8 cellular contexts compared by ENCODE assay signal in genomic region chr6:142945071-142945445, GRCh38. TPM values are rescaled to one million over a fixed set of nuclear protein-coding genes. Genes with fewer than 3 reads are reported as not detected.
A peak's percentile ranks its signal among the peaks of the same experiment; 100 is the strongest.
DNase-seq lines count a peak whose midpoint lies in the region; ATAC-seq and TF ChIP-seq lines count a peak whose summit lies in the region.

Gene HIVEP2 (minus strand): TSS chr6:142945176. CDS start chr6:142774738, 170,438 bp downstream.

- peak within 1 kb of the TSS; percentile 96 for H3K4me3 Mint-ChIP-seq in activated CD4-positive, alpha-beta T cell treated with anti-CD3 and anti-CD28 coated beads for 36 hours

- POLR2A ChIA-PET in HEK293 (lab: Yijun Ruan, JAX): interaction anchor here (0.8 to 1.4 kb wide), 4 partner anchors 18 to 482 kb away, joined by 3 to 5 read pairs (median 4); no protein-coding TSS in a partner anchor
- POLR2A ChIA-PET in activated CD4-positive, alpha-beta T cell treated with anti-CD3 and anti-CD28 coated beads for 36 hours (lab: Charles Lee): interaction anchor here (0.8 to 2.3 kb wide), 5 partner anchors 18 to 102 kb away, joined by 3 to 17 read pairs (median 3); no protein-coding TSS in a partner anchor

- H3K27ac ChIP-seq in HEK293 (ENCODE audit: extremely low read depth, low read depth, low read length) (peak within 1 kb of the TSS; percentile 97), layer of hippocampus (ENCODE audit: low read depth, low read length) (peak within 1 kb of the TSS; percentile 95)

- H3K4me1 Mint-ChIP-seq in activated CD4-positive, alpha-beta T cell treated with anti-CD3 and anti-CD28 coated beads for 36 hours: peaks cover 39% of the 10 kb centered on the region

- no peak for TF ChIP-seq CTCF in HEK293 (tag by site-specific recombination; IDR thresholded peaks at IDR 0.05)

- peak within 1 kb of the TSS; percentile 100 for H3K27ac Mint-ChIP-seq in activated CD4-positive, alpha-beta T cell treated with anti-CD3 and anti-CD28 coated beads for 36 hours

- intact Hi-C loops in activated CD4-positive, alpha-beta T cell treated with anti-CD3 and anti-CD28 coated beads for 36 hours (cut with DNase I, micrococcal nuclease): loop anchor here (1.0 to 10.0 kb wide), 8 partner anchors 42 to 1210 kb away; partner anchors contain the start of gene STX11 (in 1 of the 2)

- ATAC-seq in activated CD4-positive, alpha-beta T cell treated with anti-CD3 and anti-CD28 coated beads for 36 hours: peak; percentile 39

- H3K27me3 ChIP-seq in layer of hippocampus (ENCODE audit: control insufficient read depth, insufficient read depth, low read length): no peaks in the 10 kb centered on the region

- DNase-seq in GM03348 (ENCODE audit: low spot score) (peak; percentile 82), NCI-H2171 treated with DMSO at 0.1 percent for 48 hours (lab: John Stamatoyannopoulos, UW) (peak; percentile 66), cerebellum (ENCODE audit: low spot score) (peak; percentile 68), cortex of kidney (lab: John Stamatoyannopoulos, UW) (no peak)
- DNase-seq in activated CD4-positive, alpha-beta T cell treated with anti-CD3 and anti-CD28 coated beads for 36 hours: peak; percentile 95
- DNase-seq in stimulated activated CD4-positive, alpha-beta T cell treated with anti-CD3 and anti-CD28 coated beads, Interleukin-2, amount 100 ng/mL, for 24 hours: peak; percentile 91

- peaks cover 8% of the 10 kb centered on the region for H3K36me3 Mint-ChIP-seq in activated CD4-positive, alpha-beta T cell treated with anti-CD3 and anti-CD28 coated beads for 36 hours (ENCODE audit: low read depth)

- peak within 1 kb of the TSS; percentile 78 for H3K4me3 ChIP-seq in HEK293 (ENCODE audit: low read depth, low read length)

- no peaks in the 10 kb centered on the region for H3K9me3 ChIP-seq in HEK293 (ENCODE audit: control insufficient read depth, insufficient read depth, low read depth, low read length)

- CTCF ChIA-PET in HEK293 (lab: Yijun Ruan, JAX): interaction anchor here (0.6 to 0.7 kb wide), 2 partner anchors 19 to 535 kb away, joined by 3 read pairs; no protein-coding TSS in a partner anchor
- CTCF ChIA-PET in activated CD4-positive, alpha-beta T cell treated with anti-CD3 and anti-CD28 coated beads for 36 hours (lab: Charles Lee): interaction anchor here (1.4 kb wide), 1 partner anchor 108 kb away, joined by 3 read pairs; no protein-coding TSS in a partner anchor

- no peaks in the 10 kb centered on the region for H3K9me3 Mint-ChIP-seq in activated CD4-positive, alpha-beta T cell treated with anti-CD3 and anti-CD28 coated beads for 36 hours (ENCODE audit: low read depth)

- H3K27me3 Mint-ChIP-seq in activated CD4-positive, alpha-beta T cell treated with anti-CD3 and anti-CD28 coated beads for 36 hours: no peaks in the 10 kb centered on the region

- no peaks in the 10 kb centered on the region for H3K36me3 ChIP-seq in HEK293 (ENCODE audit: control insufficient read depth in 2 of 2, insufficient read depth in 1 of 2, low read length in 2 of 2)

- H3K4me1 ChIP-seq in HEK293 (ENCODE audit: control insufficient read depth, insufficient read depth, low read length): peaks cover 17% of the 10 kb centered on the region

TF ChIP-seq in HEK293, 187 proteins besides CTCF, POLR2A, EP300 and RAD21:
- TF ChIP-seq ZSCAN30 (tag by site-specific recombination; IDR thresholded peaks at IDR 0.05) (peak; percentile 66; the same call in 1 of the 2 replicates), ZBTB26 (tag by site-specific recombination; optimal IDR thresholded peaks at IDR 0.05) (peak; percentile 56), GLIS1 (tag by site-specific recombination; IDR thresholded peaks at IDR 0.05) (peak; percentile 36; the same call in 1 of the 2 replicates), ZNF777 (tag by site-specific recombination; IDR thresholded peaks at IDR 0.05; ENCODE audit: borderline replicate concordance) (no peak), ZNF426 (tag by site-specific recombination; IDR thresholded peaks at IDR 0.05) (no peak), ZNF292 (tag by site-specific recombination; IDR thresholded peaks at IDR 0.05; ENCODE audit: borderline replicate concordance, low read depth) (no peak), ZBTB6 (tag by site-specific recombination; IDR thresholded peaks at IDR 0.05) (peak; percentile 44; the same call in 1 of the 2 replicates), ZBTB44 (tag by site-specific recombination; IDR thresholded peaks at IDR 0.05) (0 out of 2 replicates have a peak, but pooled peaks have one; percentile 39)
- TF ChIP-seq, protein P1, sequence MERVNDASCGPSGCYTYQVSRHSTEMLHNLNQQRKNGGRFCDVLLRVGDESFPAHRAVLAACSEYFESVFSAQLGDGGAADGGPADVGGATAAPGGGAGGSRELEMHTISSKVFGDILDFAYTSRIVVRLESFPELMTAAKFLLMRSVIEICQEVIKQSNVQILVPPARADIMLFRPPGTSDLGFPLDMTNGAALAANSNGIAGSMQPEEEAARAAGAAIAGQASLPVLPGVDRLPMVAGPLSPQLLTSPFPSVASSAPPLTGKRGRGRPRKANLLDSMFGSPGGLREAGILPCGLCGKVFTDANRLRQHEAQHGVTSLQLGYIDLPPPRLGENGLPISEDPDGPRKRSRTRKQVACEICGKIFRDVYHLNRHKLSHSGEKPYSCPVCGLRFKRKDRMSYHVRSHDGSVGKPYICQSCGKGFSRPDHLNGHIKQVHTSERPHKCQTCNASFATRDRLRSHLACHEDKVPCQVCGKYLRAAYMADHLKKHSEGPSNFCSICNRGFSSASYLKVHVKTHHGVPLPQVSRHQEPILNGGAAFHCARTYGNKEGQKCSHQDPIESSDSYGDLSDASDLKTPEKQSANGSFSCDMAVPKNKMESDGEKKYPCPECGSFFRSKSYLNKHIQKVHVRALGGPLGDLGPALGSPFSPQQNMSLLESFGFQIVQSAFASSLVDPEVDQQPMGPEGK (tag by site-specific recombination; IDR thresholded peaks at IDR 0.05): peak; percentile 18
- TF ChIP-seq, protein P2, sequence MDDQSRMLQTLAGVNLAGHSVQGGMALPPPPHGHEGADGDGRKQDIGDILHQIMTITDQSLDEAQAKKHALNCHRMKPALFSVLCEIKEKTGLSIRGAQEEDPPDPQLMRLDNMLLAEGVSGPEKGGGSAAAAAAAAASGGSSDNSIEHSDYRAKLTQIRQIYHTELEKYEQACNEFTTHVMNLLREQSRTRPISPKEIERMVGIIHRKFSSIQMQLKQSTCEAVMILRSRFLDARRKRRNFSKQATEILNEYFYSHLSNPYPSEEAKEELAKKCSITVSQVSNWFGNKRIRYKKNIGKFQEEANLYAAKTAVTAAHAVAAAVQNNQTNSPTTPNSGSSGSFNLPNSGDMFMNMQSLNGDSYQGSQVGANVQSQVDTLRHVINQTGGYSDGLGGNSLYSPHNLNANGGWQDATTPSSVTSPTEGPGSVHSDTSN (CRISPR knock-in tag; IDR thresholded peaks at IDR 0.05): 0 out of 2 replicates have a peak, but pooled peaks have one; percentile 33

RNA-seq across cellular contexts. Expression of gene HIVEP2, which starts in this region (rescaled TPM):
- total RNA-seq in activated CD4-positive, alpha-beta T cell treated with anti-CD3 and anti-CD28 coated beads for 36 hours: 10 to 100 TPM; 30.7 to 33.6 TPM
- total RNA-seq in cerebellum: 31.3 TPM
